In genomic region chr2:102082591-102083586, GRCh38 we compare ENCODE assay signal across 3 cellular contexts.
TF ChIP-seq lines count a peak whose summit lies in the region.

No MANE protein-coding gene starts in this region.

TF ChIP-seq in A549, 52 proteins besides CTCF, POLR2A, EP300 and RAD21:
- no peak for TF ChIP-seq REST (IDR thresholded peaks at IDR 0.05)
- no peak for TF ChIP-seq SMC3 (IDR thresholded peaks at IDR 0.05)
- TF ChIP-seq USF2 (IDR thresholded peaks at IDR 0.05): no peak
- no peak for TF ChIP-seq KDM5A (IDR thresholded peaks at IDR 0.05)
- peak; percentile 49; the same call in 1 of the 2 replicates for TF ChIP-seq JUNB (IDR thresholded peaks at IDR 0.05)
- peak; percentile 41; the same call in 1 of the 2 replicates for TF ChIP-seq FOSL2 (IDR thresholded peaks at IDR 0.05)
- TF ChIP-seq FOSL2 (CRISPR knock-in tag; IDR thresholded peaks at IDR 0.05): 0 out of 2 replicates have a peak, but pooled peaks have one; percentile 28
- peak; percentile 7 for TF ChIP-seq MAFK (IDR thresholded peaks at IDR 0.05; ENCODE audit: partially characterized antibody)

TF ChIP-seq in SK-N-SH treated with all-trans-retinoic acid at 6 μM for 48 hours, 23 proteins besides CTCF, POLR2A, EP300 and RAD21 (continued from another document):
- TF ChIP-seq TSHZ2 (CRISPR knock-in tag; IDR thresholded peaks at IDR 0.05) (no peak), ZNF565 (CRISPR knock-in tag; conservative IDR thresholded peaks at IDR 0.05; ENCODE audit: low read depth) (no peak), GLIS3 (CRISPR knock-in tag; IDR thresholded peaks at IDR 0.05) (no peak), ZNF70 (CRISPR knock-in tag; IDR thresholded peaks at IDR 0.05) (no peak), ZFP3 (CRISPR knock-in tag; IDR thresholded peaks at IDR 0.05) (no peak), BACH2 (CRISPR knock-in tag; IDR thresholded peaks at IDR 0.05; ENCODE audit: borderline replicate concordance) (no peak), ARNTL (CRISPR knock-in tag; IDR thresholded peaks at IDR 0.05; ENCODE audit: borderline replicate concordance, low read depth) (no peak), RARB (CRISPR knock-in tag; IDR thresholded peaks at IDR 0.05) (no peak), PATZ1 (CRISPR knock-in tag; IDR thresholded peaks at IDR 0.05; ENCODE audit: borderline replicate concordance) (no peak), CREB5 (CRISPR knock-in tag; IDR thresholded peaks at IDR 0.05; ENCODE audit: low read depth) (no peak), TCF4 (CRISPR knock-in tag; IDR thresholded peaks at IDR 0.05; ENCODE audit: borderline replicate concordance) (no peak)

TF ChIP-seq in K562, 482 proteins besides CTCF, POLR2A, EP300 and RAD21 (continued from another document and continues in another):
- TF ChIP-seq LEF1 (IDR thresholded peaks at IDR 0.05) (peak; percentile 17; the same call in 1 of the 2 replicates), ZBTB1 (CRISPR knock-in tag; IDR thresholded peaks at IDR 0.05; ENCODE audit: borderline replicate concordance, low read depth) (no peak), GABPA (tag; conservative IDR thresholded peaks at IDR 0.05; ENCODE audit: low read depth) (peak; percentile 44; the same call in 1 of the 2 replicates), TFE3 (CRISPR knock-in tag; IDR thresholded peaks at IDR 0.05) (peak; percentile 46; the same call in 1 of the 2 replicates), NKRF (IDR thresholded peaks at IDR 0.05; ENCODE audit: borderline replicate concordance) (no peak), ZNF79 (CRISPR knock-in tag; IDR thresholded peaks at IDR 0.05; ENCODE audit: low read depth) (no peak), L3MBTL2 (IDR thresholded peaks at IDR 0.05) (peak; percentile 46; the same call in 1 of the 2 replicates), RAD51 (IDR thresholded peaks at IDR 0.05; ENCODE audit: borderline replicate concordance, low read depth) (peak; percentile 31; the same call in 1 of the 2 replicates), MEIS2 (IDR thresholded peaks at IDR 0.05; ENCODE audit: partially characterized antibody) (peak; percentile 38), PATZ1 (CRISPR knock-in tag; IDR thresholded peaks at IDR 0.05; ENCODE audit: borderline replicate concordance) (no peak), ZMIZ1 (IDR thresholded peaks at IDR 0.05; ENCODE audit: low read depth in 2 of 2, low read length in 2 of 2) (no peak), ZNF311 (CRISPR knock-in tag; IDR thresholded peaks at IDR 0.05) (no peak), JUN (IDR thresholded peaks at IDR 0.05; ENCODE audit: borderline replicate concordance, low read depth, low read length) (peak; percentile 44; the same call in 1 of the 2 replicates), JUN (CRISPR knock-in tag; IDR thresholded peaks at IDR 0.05; ENCODE audit: borderline replicate concordance) (no peak), GMEB1 (CRISPR knock-in tag; IDR thresholded peaks at IDR 0.05) (no peak), ZNF584 (CRISPR knock-in tag; IDR thresholded peaks at IDR 0.05; ENCODE audit: low read depth) (no peak), TOE1 (IDR thresholded peaks at IDR 0.05; ENCODE audit: borderline replicate concordance) (no peak), TOE1 (CRISPR knock-in tag; IDR thresholded peaks at IDR 0.05; ENCODE audit: borderline replicate concordance, low read depth) (no peak), RBM14 (IDR thresholded peaks at IDR 0.05; ENCODE audit: borderline replicate concordance, insufficient read depth, low read depth, low read length) (no peak), ZNF24 (IDR thresholded peaks at IDR 0.05) (no peak), E4F1 (CRISPR knock-in tag; IDR thresholded peaks at IDR 0.05; ENCODE audit: borderline replicate concordance) (no peak), SMAD3 (CRISPR knock-in tag; conservative IDR thresholded peaks at IDR 0.05) (no peak), HNRNPH1 (optimal IDR thresholded peaks at IDR 0.05; ENCODE audit: low read depth, low read length) (no peak), BMI1 (IDR thresholded peaks at IDR 0.05; ENCODE audit: low read length) (no peak), GTF2F1 (IDR thresholded peaks at IDR 0.05; ENCODE audit: low read depth, low read length) (no peak), ZNF3 (CRISPR knock-in tag; IDR thresholded peaks at IDR 0.05) (no peak), HIVEP1 (CRISPR knock-in tag; IDR thresholded peaks at IDR 0.05) (no peak), SIN3B (IDR thresholded peaks at IDR 0.05; ENCODE audit: low read depth) (no peak), E2F4 (CRISPR knock-in tag; IDR thresholded peaks at IDR 0.05; ENCODE audit: low read depth) (no peak), CC2D1A (IDR thresholded peaks at IDR 0.05) (no peak), ZBTB33 (CRISPR knock-in tag; IDR thresholded peaks at IDR 0.05) (no peak), HDAC1 (IDR thresholded peaks at IDR 0.05) (no peak), JUNB (CRISPR knock-in tag; conservative IDR thresholded peaks at IDR 0.05) (no peak), BDP1 (IDR thresholded peaks at IDR 0.05; ENCODE audit: insufficient read depth, insufficient read length) (no peak), CBX5 (IDR thresholded peaks at IDR 0.05; ENCODE audit: borderline replicate concordance, low read depth) (no peak), ZNF431 (CRISPR knock-in tag; IDR thresholded peaks at IDR 0.05) (no peak), ZNF436 (CRISPR knock-in tag; IDR thresholded peaks at IDR 0.05) (no peak), ATF7 (IDR thresholded peaks at IDR 0.05) (peak; percentile 16; the same call in 1 of the 2 replicates), PHTF2 (CRISPR knock-in tag; IDR thresholded peaks at IDR 0.05) (no peak), CBX1 (IDR thresholded peaks at IDR 0.05; ENCODE audit: low read depth) (no peak), FOSL1 (tag; conservative IDR thresholded peaks at IDR 0.05) (peak; percentile 63), HOXB6 (CRISPR knock-in tag; IDR thresholded peaks at IDR 0.05; ENCODE audit: borderline replicate concordance) (no peak), NONO (IDR thresholded peaks at IDR 0.05; ENCODE audit: low read depth in 2 of 2, low read length in 1 of 2) (no peak), MTA3 (IDR thresholded peaks at IDR 0.05; ENCODE audit: borderline replicate concordance) (no peak), SUPT5H (IDR thresholded peaks at IDR 0.05) (no peak)
